ENCODE assay signal across 15 cellular contexts in the genomic region with DNA sequence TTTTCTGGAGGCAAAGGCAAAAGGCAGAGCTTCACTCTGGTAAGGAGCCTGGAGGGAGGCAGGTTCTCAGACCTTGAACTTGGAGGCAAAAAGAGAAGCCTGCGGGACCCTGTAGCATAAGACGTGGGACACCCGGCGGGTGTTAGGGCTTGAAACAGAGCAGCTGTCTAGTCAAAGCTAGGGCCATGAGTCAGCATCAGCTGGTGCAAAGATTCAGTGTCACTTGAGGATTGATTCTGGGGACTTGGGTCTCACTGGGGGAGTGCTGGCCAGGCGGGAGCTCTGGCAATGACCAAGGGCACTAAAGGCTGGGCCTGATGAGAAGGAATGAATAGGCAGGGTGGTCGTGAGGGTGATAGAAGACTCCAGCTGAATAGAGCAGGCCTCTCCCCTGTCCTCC.
A peak's percentile ranks its signal among the peaks of the same experiment; 100 is the strongest.
DNase-seq lines count a peak whose midpoint lies in the region; ATAC-seq and TF ChIP-seq lines count a peak whose summit lies in the region.
"Had no signal": no experiment of that assay in that cellular context is flagged by ENCODE, and none has a peak within 500 bp of the region (broad histone marks: within the 10 kb centered on the region; RNA-seq: fewer than 3 reads in every experiment).

No MANE protein-coding gene starts in this region.

- TF ChIP-seq CTCF in OCI-LY1 (IDR thresholded peaks at IDR 0.05; ENCODE audit: low read length) (no peak), lower lobe of right lung (IDR thresholded peaks at IDR 0.05) (no peak), nephron progenitor cell (IDR thresholded peaks at IDR 0.05) (no peak)

- H3K4me2 ChIP-seq in OCI-LY1 (ENCODE audit: low read length): no peak overlapping the region

- peaks cover 15% of the 10 kb centered on the region for H3K4me1 ChIP-seq in OCI-LY1 (ENCODE audit: insufficient read depth, low read length, severe bottlenecking)
- H3K4me1 ChIP-seq in lower lobe of right lung: peaks cover 47% of the 10 kb centered on the region

- H3K27me3 Mint-ChIP-seq in effector memory CD8-positive, alpha-beta T cell: no peaks in the 10 kb centered on the region
- H3K27me3 Mint-ChIP-seq in stimulated activated memory B cell treated with anti-CD40 and anti-IgM and Interleukin-4, amounts not matched to agents 10 μg/mL and 1 μg/mL and 100 μg/mL, for 72 hours: no peaks in the 10 kb centered on the region
- no peaks in the 10 kb centered on the region for H3K27me3 Mint-ChIP-seq in nephron progenitor cell (ENCODE audit: low read depth, poor library complexity)
- H3K27me3 Mint-ChIP-seq: stimulated activated naive B cell treated with anti-CD40 and anti-IgM and Interleukin-4, amounts not matched to agents 10 μg/mL and 1 μg/mL and 100 μg/mL, for 72 hours had no signal

- H3K79me2 ChIP-seq in OCI-LY1 (ENCODE audit: insufficient read depth, low read length): no peaks in the 10 kb centered on the region

- H3K4me3 Mint-ChIP-seq in effector memory CD8-positive, alpha-beta T cell: no peak overlapping the region
- no peak overlapping the region for H3K4me3 Mint-ChIP-seq in stimulated activated memory B cell treated with anti-CD40 and anti-IgM and Interleukin-4, amounts not matched to agents 10 μg/mL and 1 μg/mL and 100 μg/mL, for 72 hours
- no peak overlapping the region for H3K4me3 Mint-ChIP-seq in nephron progenitor cell
- H3K4me3 Mint-ChIP-seq: activated T-cell treated with anti-CD3 and anti-CD28 coated beads, Interleukin-2, amount 50 U/mL, for 4 hours; H9; stimulated activated naive B cell treated with anti-CD40 and anti-IgM and Interleukin-4, amounts not matched to agents 10 μg/mL and 1 μg/mL and 100 μg/mL, for 72 hours had no signal

- peaks cover 29 to 62% of the 10 kb centered on the region in 2 donors for H3K4me1 Mint-ChIP-seq in effector memory CD8-positive, alpha-beta T cell (ENCODE audit: low read depth in 2 of 2)
- peaks cover 52% of the 10 kb centered on the region for H3K4me1 Mint-ChIP-seq in stimulated activated memory B cell treated with anti-CD40 and anti-IgM and Interleukin-4, amounts not matched to agents 10 μg/mL and 1 μg/mL and 100 μg/mL, for 72 hours
- H3K4me1 Mint-ChIP-seq in nephron progenitor cell: no peaks in the 10 kb centered on the region

- no peaks in the 10 kb centered on the region for H3K27me3 ChIP-seq in OCI-LY1 (ENCODE audit: insufficient read depth, low read length)
- no peaks in the 10 kb centered on the region for H3K27me3 ChIP-seq in lower lobe of right lung (ENCODE audit: low read depth)
- H3K27me3 ChIP-seq: MG63 had no signal

- no peak overlapping the region for H3K4me3 ChIP-seq in OCI-LY1 (ENCODE audit: low read depth, low read length, poor library complexity, severe bottlenecking)
- H3K4me3 ChIP-seq in lower lobe of right lung: no peak overlapping the region
- H3K4me3 ChIP-seq: MG63 had no signal

- H2AFZ ChIP-seq in OCI-LY1 (ENCODE audit: low read length): no peak overlapping the region

- peak overlapping the region; percentile 14; the same call in 1 of the 2 replicates for H3K9ac ChIP-seq in OCI-LY1 (ENCODE audit: low read length)

- ATAC-seq in effector memory CD8-positive, alpha-beta T cell (replicated peaks): no peak
- ATAC-seq in lower lobe of right lung (peak; percentile 34 to 41), HG02938 (IDR thresholded peaks at IDR 0.05; ENCODE audit: unreplicated experiment) (no peak)
- no peak for ATAC-seq in stimulated activated memory B cell treated with anti-CD40 and anti-IgM and Interleukin-4, amounts not matched to agents 10 μg/mL and 1 μg/mL and 100 μg/mL, for 72 hours
- ATAC-seq: activated T-cell treated with anti-CD3 and anti-CD28 coated beads, Interleukin-2, amount 50 U/mL, for 4 hours had no signal

- H3K36me3 Mint-ChIP-seq in effector memory CD8-positive, alpha-beta T cell (ENCODE audit: insufficient read depth): peaks cover 3% of the 10 kb centered on the region
- peaks cover 20% of the 10 kb centered on the region for H3K36me3 Mint-ChIP-seq in stimulated activated memory B cell treated with anti-CD40 and anti-IgM and Interleukin-4, amounts not matched to agents 10 μg/mL and 1 μg/mL and 100 μg/mL, for 72 hours
- H3K36me3 Mint-ChIP-seq in nephron progenitor cell (ENCODE audit: low read depth): peaks cover 3% of the 10 kb centered on the region

- intact Hi-C loops in lower lobe of right lung (cut with DNase I): no loop called here

- H3K9me3 ChIP-seq in OCI-LY1 (ENCODE audit: low read length) (no peaks in the 10 kb centered on the region), lower lobe of right lung (no peaks in the 10 kb centered on the region)
- H3K9me3 ChIP-seq: MG63 had no signal

- H3F3A ChIP-seq in OCI-LY1 (ENCODE audit: insufficient read depth, low read length): no peaks in the 10 kb centered on the region

- H3K27ac ChIP-seq in OCI-LY1 (ENCODE audit: low read depth, low read length, poor library complexity, severe bottlenecking) (no peak overlapping the region), lower lobe of right lung (peak overlapping the region; percentile 32)

- H4K20me1 ChIP-seq in OCI-LY1 (ENCODE audit: insufficient read depth, low read length): no peaks in the 10 kb centered on the region

- no peak for DNase-seq in effector memory CD8-positive, alpha-beta T cell
- DNase-seq in lower lobe of right lung: no peak
- DNase-seq in NCI-H774 (lab: John Stamatoyannopoulos, UW): no peak
- DNase-seq in nephron progenitor cell: no peak
- DNase-seq in HK-2 (ENCODE audit: unreplicated experiment): no peak
- DNase-seq: activated CD4-positive, alpha-beta T cell treated with anti-CD3 and anti-CD28 coated beads for 4 hours; activated T-cell treated with anti-CD3 and anti-CD28 coated beads, Interleukin-2, amount 50 U/mL, for 4 hours; effector CD4-positive, alpha-beta T cell; H9; MG63; NCI-H2081; stimulated activated naive B cell treated with anti-CD40 and anti-IgM and Interleukin-4, amounts not matched to agents 10 μg/mL and 1 μg/mL and 100 μg/mL, for 72 hours had no signal

- H3K27ac Mint-ChIP-seq in effector memory CD8-positive, alpha-beta T cell: peak overlapping the region; percentile 49 to 64
- H3K27ac Mint-ChIP-seq in stimulated activated memory B cell treated with anti-CD40 and anti-IgM and Interleukin-4, amounts not matched to agents 10 μg/mL and 1 μg/mL and 100 μg/mL, for 72 hours: peak overlapping the region; percentile 20
- H3K27ac Mint-ChIP-seq in nephron progenitor cell: no peak overlapping the region
- H3K27ac Mint-ChIP-seq: H9; stimulated activated naive B cell treated with anti-CD40 and anti-IgM and Interleukin-4, amounts not matched to agents 10 μg/mL and 1 μg/mL and 100 μg/mL, for 72 hours had no signal

- no peaks in the 10 kb centered on the region for H3K9me3 Mint-ChIP-seq in effector memory CD8-positive, alpha-beta T cell
- no peaks in the 10 kb centered on the region for H3K9me3 Mint-ChIP-seq in stimulated activated memory B cell treated with anti-CD40 and anti-IgM and Interleukin-4, amounts not matched to agents 10 μg/mL and 1 μg/mL and 100 μg/mL, for 72 hours
- H3K9me3 Mint-ChIP-seq in nephron progenitor cell: no peaks in the 10 kb centered on the region
- H3K9me3 Mint-ChIP-seq: activated T-cell treated with anti-CD3 and anti-CD28 coated beads, Interleukin-2, amount 50 U/mL, for 4 hours; H9 had no signal

- H3K36me3 ChIP-seq in OCI-LY1 (ENCODE audit: insufficient read depth, low read length): no peaks in the 10 kb centered on the region
- H3K36me3 ChIP-seq in lower lobe of right lung: no peaks in the 10 kb centered on the region

- no peaks in the 10 kb centered on the region for H3K9me2 ChIP-seq in OCI-LY1 (ENCODE audit: low read depth, low read length)

Comparison
In these comparisons a context has a peak if more than half of its experiments do, and no peak if none do; other contexts are left out.
1. ATAC-seq: peak in lower lobe of right lung (2 of 2); none in effector memory CD8-positive, alpha-beta T cell (single experiment), stimulated activated memory B cell treated with anti-CD40 and anti-IgM and Interleukin-4, amounts not matched to agents 10 μg/mL and 1 μg/mL and 100 μg/mL, for 72 hours (single experiment) and HG02938 (single experiment).